In the genomic region with DNA sequence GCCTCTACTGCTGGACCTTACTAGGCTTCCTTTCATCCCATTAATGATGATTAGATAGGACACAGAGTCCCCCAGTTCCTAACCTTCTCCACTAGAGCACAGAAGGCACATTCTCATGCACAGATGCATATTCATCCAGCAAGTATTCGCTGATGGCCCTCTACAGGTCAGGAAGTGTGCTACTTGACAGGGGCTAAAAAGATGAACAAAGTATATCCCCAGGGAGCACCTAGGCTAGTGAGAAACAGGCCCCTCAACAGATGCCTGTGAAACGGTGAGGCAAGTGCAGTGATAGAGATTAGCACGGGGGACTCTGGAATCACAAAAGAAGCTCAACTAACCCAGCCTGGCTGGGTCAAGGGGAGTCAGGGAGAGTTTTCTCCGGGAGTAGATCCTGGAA, we compare ENCODE assay signal across 10 cellular contexts.
DNase-seq lines count a peak whose midpoint lies in the region; ATAC-seq and TF ChIP-seq lines count a peak whose summit lies in the region.
"Had no signal": no experiment of that assay in that cellular context is flagged by ENCODE, and none has a peak within 500 bp of the region (broad histone marks: within the 10 kb centered on the region; RNA-seq: fewer than 3 reads in every experiment).

No MANE protein-coding gene starts in this region.

- ATAC-seq in stimulated activated naive CD8-positive, alpha-beta T cell treated with anti-CD3 and anti-CD28 coated beads, Interleukin-15, Interleukin-2, amounts not matched to agents 100 U/mL and 50 U/mL, for 24 hours, result peak; percentile 34
- no peak for ATAC-seq in HG03196 (IDR thresholded peaks at IDR 0.05; ENCODE audit: unreplicated experiment)

- DNase-seq in NCI-H146 (lab: John Stamatoyannopoulos, UW) (peak; percentile 7), NCI-H146 treated with DMSO at 0.1 percent for 48 hours (lab: John Stamatoyannopoulos, UW; ENCODE audit: unreplicated experiment) (no peak), Kasumi-1 (lab: John Stamatoyannopoulos, UW) (peak; percentile 65 to 67), coronary artery (ENCODE audit: low spot score) (peak; percentile 33), middle frontal gyrus (ENCODE audit: extremely low spot score, low spot score) (no peak)
- DNase-seq in stimulated activated naive CD8-positive, alpha-beta T cell treated with anti-CD3 and anti-CD28 coated beads, Interleukin-15, Interleukin-2, amounts not matched to agents 100 U/mL and 50 U/mL, for 24 hours, result no peak
- no peak for DNase-seq in stimulated activated CD4-positive, alpha-beta T cell treated with anti-CD3 and anti-CD28 coated beads, Interleukin-15, amount 100 ng/mL, for 24 hours

- H3K27ac ChIP-seq in coronary artery, result no peak overlapping the region
- H3K27ac ChIP-seq: C4-2B, neutrophil had no signal

- no peak for TF ChIP-seq CTCF in coronary artery (IDR thresholded peaks at IDR 0.05)

- H3K4me3 ChIP-seq in coronary artery, result no peak overlapping the region

Comparison
In these comparisons a context has a peak if more than half of its experiments do, and no peak if none do; other contexts are left out.
1. DNase-seq: peak in NCI-H146 (single experiment), Kasumi-1 (2 of 2) and coronary artery (single experiment); none in NCI-H146 treated with DMSO at 0.1 percent for 48 hours (single experiment), stimulated activated naive CD8-positive, alpha-beta T cell treated with anti-CD3 and anti-CD28 coated beads, Interleukin-15, Interleukin-2, amounts not matched to agents 100 U/mL and 50 U/mL, for 24 hours (single experiment), middle frontal gyrus (single experiment) and stimulated activated CD4-positive, alpha-beta T cell treated with anti-CD3 and anti-CD28 coated beads, Interleukin-15, amount 100 ng/mL, for 24 hours (single experiment).